Comparison of ENCODE assay signal across 1 cellular context in genomic region chr16:85605912-85606841, GRCh38.
A peak's percentile ranks its signal among the peaks of the same experiment; 100 is the strongest.
TF ChIP-seq lines count a peak whose summit lies in the region.

No MANE protein-coding gene starts in this region.

TF ChIP-seq in K562, 482 proteins besides CTCF, POLR2A, EP300 and RAD21:
- TF ChIP-seq RBFOX2 (IDR thresholded peaks at IDR 0.05; ENCODE audit: low read depth, low read length) (0 out of 2 replicates have a peak, but pooled peaks have one; percentile 10), SMAD3 (CRISPR knock-in tag; conservative IDR thresholded peaks at IDR 0.05) (no peak), RBM22 (IDR thresholded peaks at IDR 0.05; ENCODE audit: low read depth, low read length, poor library complexity, severe bottlenecking) (peak; percentile 65), POLR2G (IDR thresholded peaks at IDR 0.05; ENCODE audit: low read depth, low read length) (peak; percentile 65), BRCA1 (IDR thresholded peaks at IDR 0.05) (no peak), BRCA1 (CRISPR knock-in tag; IDR thresholded peaks at IDR 0.05) (0 out of 2 replicates have a peak, but pooled peaks have one; percentile 55), CHD7 (IDR thresholded peaks at IDR 0.05; ENCODE audit: low read depth, low read length) (peak; percentile 9), PML (IDR thresholded peaks at IDR 0.05; ENCODE audit: low read length) (0 out of 2 replicates have a peak, but pooled peaks have one; percentile 9), ZNF57 (CRISPR knock-in tag; IDR thresholded peaks at IDR 0.05) (no peak)
- TF ChIP-seq, protein P1, sequence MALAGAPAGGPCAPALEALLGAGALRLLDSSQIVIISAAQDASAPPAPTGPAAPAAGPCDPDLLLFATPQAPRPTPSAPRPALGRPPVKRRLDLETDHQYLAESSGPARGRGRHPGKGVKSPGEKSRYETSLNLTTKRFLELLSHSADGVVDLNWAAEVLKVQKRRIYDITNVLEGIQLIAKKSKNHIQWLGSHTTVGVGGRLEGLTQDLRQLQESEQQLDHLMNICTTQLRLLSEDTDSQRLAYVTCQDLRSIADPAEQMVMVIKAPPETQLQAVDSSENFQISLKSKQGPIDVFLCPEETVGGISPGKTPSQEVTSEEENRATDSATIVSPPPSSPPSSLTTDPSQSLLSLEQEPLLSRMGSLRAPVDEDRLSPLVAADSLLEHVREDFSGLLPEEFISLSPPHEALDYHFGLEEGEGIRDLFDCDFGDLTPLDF (CRISPR knock-in tag; IDR thresholded peaks at IDR 0.05), result no peak
